ENCODE assay signal across 1 cellular context in the genomic region with DNA sequence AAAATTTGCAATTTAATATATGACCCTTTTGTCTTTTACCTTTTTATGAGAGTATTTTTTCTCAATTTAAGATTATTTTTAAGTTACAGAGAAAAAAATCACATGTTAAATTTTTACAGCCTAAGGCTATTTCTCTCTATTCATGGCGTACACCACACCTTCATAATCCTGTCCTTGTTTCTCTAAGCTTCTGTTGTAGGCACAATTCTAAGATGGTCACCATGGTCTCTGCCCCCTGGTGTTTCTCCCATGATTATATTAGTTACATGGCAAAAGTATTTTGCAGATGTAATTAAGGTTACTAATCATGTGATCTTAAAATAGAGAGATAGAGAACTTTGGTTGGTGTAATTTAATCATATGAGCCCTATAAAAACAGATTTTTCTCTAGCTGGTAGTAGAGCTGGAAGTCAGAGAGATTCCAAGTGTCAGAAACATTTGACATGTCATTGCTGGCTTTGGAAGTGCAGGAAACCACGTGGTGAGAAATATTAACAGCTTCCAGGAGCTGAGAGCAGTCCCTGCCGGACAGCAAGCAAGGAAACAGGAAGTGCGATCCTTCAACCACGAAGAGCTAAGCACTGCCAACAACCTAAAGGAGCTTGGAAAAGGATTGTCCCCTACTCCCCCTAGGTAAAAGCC.
TF ChIP-seq lines count a peak whose summit lies in the region.

No MANE protein-coding gene starts in this region.

TF ChIP-seq in GM23338, 12 proteins besides CTCF, POLR2A, EP300 and RAD21 (continued from another document):
- TF ChIP-seq, protein P1, sequence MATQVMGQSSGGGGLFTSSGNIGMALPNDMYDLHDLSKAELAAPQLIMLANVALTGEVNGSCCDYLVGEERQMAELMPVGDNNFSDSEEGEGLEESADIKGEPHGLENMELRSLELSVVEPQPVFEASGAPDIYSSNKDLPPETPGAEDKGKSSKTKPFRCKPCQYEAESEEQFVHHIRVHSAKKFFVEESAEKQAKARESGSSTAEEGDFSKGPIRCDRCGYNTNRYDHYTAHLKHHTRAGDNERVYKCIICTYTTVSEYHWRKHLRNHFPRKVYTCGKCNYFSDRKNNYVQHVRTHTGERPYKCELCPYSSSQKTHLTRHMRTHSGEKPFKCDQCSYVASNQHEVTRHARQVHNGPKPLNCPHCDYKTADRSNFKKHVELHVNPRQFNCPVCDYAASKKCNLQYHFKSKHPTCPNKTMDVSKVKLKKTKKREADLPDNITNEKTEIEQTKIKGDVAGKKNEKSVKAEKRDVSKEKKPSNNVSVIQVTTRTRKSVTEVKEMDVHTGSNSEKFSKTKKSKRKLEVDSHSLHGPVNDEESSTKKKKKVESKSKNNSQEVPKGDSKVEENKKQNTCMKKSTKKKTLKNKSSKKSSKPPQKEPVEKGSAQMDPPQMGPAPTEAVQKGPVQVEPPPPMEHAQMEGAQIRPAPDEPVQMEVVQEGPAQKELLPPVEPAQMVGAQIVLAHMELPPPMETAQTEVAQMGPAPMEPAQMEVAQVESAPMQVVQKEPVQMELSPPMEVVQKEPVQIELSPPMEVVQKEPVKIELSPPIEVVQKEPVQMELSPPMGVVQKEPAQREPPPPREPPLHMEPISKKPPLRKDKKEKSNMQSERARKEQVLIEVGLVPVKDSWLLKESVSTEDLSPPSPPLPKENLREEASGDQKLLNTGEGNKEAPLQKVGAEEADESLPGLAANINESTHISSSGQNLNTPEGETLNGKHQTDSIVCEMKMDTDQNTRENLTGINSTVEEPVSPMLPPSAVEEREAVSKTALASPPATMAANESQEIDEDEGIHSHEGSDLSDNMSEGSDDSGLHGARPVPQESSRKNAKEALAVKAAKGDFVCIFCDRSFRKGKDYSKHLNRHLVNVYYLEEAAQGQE (IDR thresholded peaks at IDR 0.05; ENCODE audit: unreplicated experiment), result no peak
- no peak for TF ChIP-seq NANOG (IDR thresholded peaks at IDR 0.05; ENCODE audit: borderline replicate concordance)
- no peak for TF ChIP-seq CREB1 (CRISPR knock-in tag; IDR thresholded peaks at IDR 0.05; ENCODE audit: low read depth)
- TF ChIP-seq, protein P2, sequence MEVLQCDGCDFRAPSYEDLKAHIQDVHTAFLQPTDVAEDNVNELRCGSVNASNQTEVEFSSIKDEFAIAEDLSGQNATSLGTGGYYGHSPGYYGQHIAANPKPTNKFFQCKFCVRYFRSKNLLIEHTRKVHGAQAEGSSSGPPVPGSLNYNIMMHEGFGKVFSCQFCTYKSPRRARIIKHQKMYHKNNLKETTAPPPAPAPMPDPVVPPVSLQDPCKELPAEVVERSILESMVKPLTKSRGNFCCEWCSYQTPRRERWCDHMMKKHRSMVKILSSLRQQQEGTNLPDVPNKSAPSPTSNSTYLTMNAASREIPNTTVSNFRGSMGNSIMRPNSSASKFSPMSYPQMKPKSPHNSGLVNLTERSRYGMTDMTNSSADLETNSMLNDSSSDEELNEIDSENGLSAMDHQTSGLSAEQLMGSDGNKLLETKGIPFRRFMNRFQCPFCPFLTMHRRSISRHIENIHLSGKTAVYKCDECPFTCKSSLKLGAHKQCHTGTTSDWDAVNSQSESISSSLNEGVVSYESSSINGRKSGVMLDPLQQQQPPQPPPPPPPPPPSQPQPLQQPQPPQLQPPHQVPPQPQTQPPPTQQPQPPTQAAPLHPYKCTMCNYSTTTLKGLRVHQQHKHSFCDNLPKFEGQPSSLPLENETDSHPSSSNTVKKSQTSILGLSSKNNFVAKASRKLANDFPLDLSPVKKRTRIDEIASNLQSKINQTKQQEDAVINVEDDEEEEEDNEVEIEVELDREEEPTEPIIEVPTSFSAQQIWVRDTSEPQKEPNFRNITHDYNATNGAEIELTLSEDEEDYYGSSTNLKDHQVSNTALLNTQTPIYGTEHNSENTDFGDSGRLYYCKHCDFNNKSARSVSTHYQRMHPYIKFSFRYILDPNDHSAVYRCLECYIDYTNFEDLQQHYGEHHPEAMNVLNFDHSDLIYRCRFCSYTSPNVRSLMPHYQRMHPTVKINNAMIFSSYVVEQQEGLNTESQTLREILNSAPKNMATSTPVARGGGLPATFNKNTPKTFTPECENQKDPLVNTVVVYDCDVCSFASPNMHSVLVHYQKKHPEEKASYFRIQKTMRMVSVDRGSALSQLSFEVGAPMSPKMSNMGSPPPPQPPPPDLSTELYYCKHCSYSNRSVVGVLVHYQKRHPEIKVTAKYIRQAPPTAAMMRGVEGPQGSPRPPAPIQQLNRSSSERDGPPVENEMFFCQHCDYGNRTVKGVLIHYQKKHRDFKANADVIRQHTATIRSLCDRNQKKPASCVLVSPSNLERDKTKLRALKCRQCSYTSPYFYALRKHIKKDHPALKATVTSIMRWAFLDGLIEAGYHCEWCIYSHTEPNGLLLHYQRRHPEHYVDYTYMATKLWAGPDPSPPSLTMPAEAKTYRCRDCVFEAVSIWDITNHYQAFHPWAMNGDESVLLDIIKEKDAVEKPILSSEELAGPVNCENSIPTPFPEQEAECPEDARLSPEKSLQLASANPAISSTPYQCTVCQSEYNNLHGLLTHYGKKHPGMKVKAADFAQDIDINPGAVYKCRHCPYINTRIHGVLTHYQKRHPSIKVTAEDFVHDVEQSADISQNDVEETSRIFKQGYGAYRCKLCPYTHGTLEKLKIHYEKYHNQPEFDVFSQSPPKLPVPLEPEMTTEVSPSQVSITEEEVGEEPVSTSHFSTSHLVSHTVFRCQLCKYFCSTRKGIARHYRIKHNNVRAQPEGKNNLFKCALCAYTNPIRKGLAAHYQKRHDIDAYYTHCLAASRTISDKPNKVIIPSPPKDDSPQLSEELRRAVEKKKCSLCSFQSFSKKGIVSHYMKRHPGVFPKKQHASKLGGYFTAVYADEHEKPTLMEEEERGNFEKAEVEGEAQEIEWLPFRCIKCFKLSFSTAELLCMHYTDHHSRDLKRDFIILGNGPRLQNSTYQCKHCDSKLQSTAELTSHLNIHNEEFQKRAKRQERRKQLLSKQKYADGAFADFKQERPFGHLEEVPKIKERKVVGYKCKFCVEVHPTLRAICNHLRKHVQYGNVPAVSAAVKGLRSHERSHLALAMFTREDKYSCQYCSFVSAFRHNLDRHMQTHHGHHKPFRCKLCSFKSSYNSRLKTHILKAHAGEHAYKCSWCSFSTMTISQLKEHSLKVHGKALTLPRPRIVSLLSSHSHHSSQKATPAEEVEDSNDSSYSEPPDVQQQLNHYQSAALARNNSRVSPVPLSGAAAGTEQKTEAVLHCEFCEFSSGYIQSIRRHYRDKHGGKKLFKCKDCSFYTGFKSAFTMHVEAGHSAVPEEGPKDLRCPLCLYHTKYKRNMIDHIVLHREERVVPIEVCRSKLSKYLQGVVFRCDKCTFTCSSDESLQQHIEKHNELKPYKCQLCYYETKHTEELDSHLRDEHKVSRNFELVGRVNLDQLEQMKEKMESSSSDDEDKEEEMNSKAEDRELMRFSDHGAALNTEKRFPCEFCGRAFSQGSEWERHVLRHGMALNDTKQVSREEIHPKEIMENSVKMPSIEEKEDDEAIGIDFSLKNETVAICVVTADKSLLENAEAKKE (CRISPR knock-in tag; IDR thresholded peaks at IDR 0.05), result no peak
- no peak for TF ChIP-seq STAT1 (IDR thresholded peaks at IDR 0.05; ENCODE audit: unreplicated experiment)
- TF ChIP-seq, protein P3, sequence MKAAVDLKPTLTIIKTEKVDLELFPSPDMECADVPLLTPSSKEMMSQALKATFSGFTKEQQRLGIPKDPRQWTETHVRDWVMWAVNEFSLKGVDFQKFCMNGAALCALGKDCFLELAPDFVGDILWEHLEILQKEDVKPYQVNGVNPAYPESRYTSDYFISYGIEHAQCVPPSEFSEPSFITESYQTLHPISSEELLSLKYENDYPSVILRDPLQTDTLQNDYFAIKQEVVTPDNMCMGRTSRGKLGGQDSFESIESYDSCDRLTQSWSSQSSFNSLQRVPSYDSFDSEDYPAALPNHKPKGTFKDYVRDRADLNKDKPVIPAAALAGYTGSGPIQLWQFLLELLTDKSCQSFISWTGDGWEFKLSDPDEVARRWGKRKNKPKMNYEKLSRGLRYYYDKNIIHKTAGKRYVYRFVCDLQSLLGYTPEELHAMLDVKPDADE (IDR thresholded peaks at IDR 0.05), result no peak
